18 cellular contexts compared by ENCODE assay signal in genomic region chrX:71537743-71538142, GRCh38. TPM values are rescaled to one million over a fixed set of nuclear protein-coding genes. Genes with fewer than 3 reads are reported as not detected.
A peak's percentile ranks its signal among the peaks of the same experiment; 100 is the strongest.
DNase-seq lines count a peak whose midpoint lies in the region; ATAC-seq, FAIRE-seq and TF ChIP-seq lines count a peak whose summit lies in the region.
"Had no signal": no experiment of that assay in that cellular context is flagged by ENCODE, and none has a peak within 500 bp of the region (broad histone marks: within the 10 kb centered on the region; RNA-seq: fewer than 3 reads in every experiment).

No MANE protein-coding gene starts in this region.

- peak overlapping the region; percentile 74 to 98 (median 97) for H3K4me3 Mint-ChIP-seq in T-cell

- no peak for DNase-seq in HepG2 (ENCODE audit: low spot score)
- DNase-seq in right lobe of liver, result no peak
- DNase-seq in T-cell, result no peak
- DNase-seq in coronary artery (ENCODE audit: low spot score), result no peak
- no peak for DNase-seq in sigmoid colon
- DNase-seq in stomach, result no peak
- no peak for DNase-seq in NCI-H1048 (lab: John Stamatoyannopoulos, UW)
- DNase-seq: effector CD4-positive, alpha-beta T cell; H7; heart right ventricle; kidney; mesendoderm; NCI-H2029 treated with DMSO at 0.1 percent for 48 hours; NCI-H510A treated with DMSO at 0.1 percent for 48 hours; stimulated activated CD4-positive, alpha-beta T cell treated with anti-CD3 and anti-CD28 coated beads, Interleukin-15, amount 100 ng/mL, for 24 hours had no signal

- H3K9me3 Mint-ChIP-seq in T-cell, result no peaks in the 10 kb centered on the region

- no peak overlapping the region for H3K4me3 ChIP-seq in HepG2 (replicated peaks in 1 of 3; ENCODE audit: insufficient read depth in 1 of 3, low read depth in 2 of 3, low read length in 3 of 3)
- no peak overlapping the region for H3K4me3 ChIP-seq in right lobe of liver
- H3K4me3 ChIP-seq in coronary artery, result peak overlapping the region; percentile 20
- no peak overlapping the region for H3K4me3 ChIP-seq in sigmoid colon
- H3K4me3 ChIP-seq in stomach, result peak overlapping the region in 2 of 4 donors; percentile 13 to 16
- H3K4me3 ChIP-seq: cardiac muscle cell had no signal

- POLR2A ChIA-PET in HepG2 (lab: Yijun Ruan, JAX), result no interaction called here
- POLR2A ChIA-PET in T-cell (lab: Charles Lee), result interaction anchor here in 1 of 2 donors (0.7 kb wide), 1 partner anchor 17 kb away, joined by 3 read pairs; no protein-coding TSS in a partner anchor

- peak overlapping the region; percentile 5 to 49 for H3K27ac Mint-ChIP-seq in T-cell

- H3K27ac ChIP-seq in HepG2 (ENCODE audit: extremely low read length, insufficient read depth, low read length) (no peak overlapping the region), right lobe of liver (no peak overlapping the region), coronary artery (no peak overlapping the region), sigmoid colon (no peak overlapping the region), stomach (no peak overlapping the region)
- H3K27ac ChIP-seq: cardiac muscle cell had no signal

- H3K36me3 ChIP-seq in HepG2 (replicated peaks in 1 of 2; ENCODE audit: control insufficient read depth in 1 of 2, insufficient read depth in 2 of 2, low read length in 2 of 2), result peaks cover 1 to 12% of the 10 kb centered on the region in 2 experiments
- H3K36me3 ChIP-seq in right lobe of liver, result no peaks in the 10 kb centered on the region
- H3K36me3 ChIP-seq in sigmoid colon, result peaks cover 0 to 5% (median 0%) of the 10 kb centered on the region in 4 donors
- H3K36me3 ChIP-seq in stomach, result peaks cover 0 to 7% (median 3%) of the 10 kb centered on the region in 4 donors

- no peak for TF ChIP-seq RAD21 in HepG2 (CRISPR knock-in tag; IDR thresholded peaks at IDR 0.05)

- H3K27me3 ChIP-seq in HepG2 (ENCODE audit: control insufficient read depth in 1 of 2, insufficient read depth in 2 of 2, low read length in 2 of 2) (no peaks in the 10 kb centered on the region; a peak in 1 of 5 replicates), right lobe of liver (no peaks in the 10 kb centered on the region), sigmoid colon (no peaks in the 10 kb centered on the region), stomach (peaks cover 0 to 4% (median 0%) of the 10 kb centered on the region in 3 donors)
- H3K27me3 ChIP-seq: cardiac muscle cell had no signal

- no peaks in the 10 kb centered on the region for H3K9me3 ChIP-seq in HepG2 (ENCODE audit: low read length)
- H3K9me3 ChIP-seq in right lobe of liver, result no peaks in the 10 kb centered on the region
- H3K9me3 ChIP-seq in sigmoid colon, result no peaks in the 10 kb centered on the region
- H3K9me3 ChIP-seq in stomach, result peaks cover 0 to 15% (median 5%) of the 10 kb centered on the region in 4 donors

- H3K36me3 Mint-ChIP-seq in T-cell, result peaks cover 42% of the 10 kb centered on the region

- peaks cover 41 to 49% (median 47%) of the 10 kb centered on the region in 3 donors for H3K4me1 Mint-ChIP-seq in T-cell

- no peak for FAIRE-seq in HepG2 (lab: Jason Lieb, UNC)
- FAIRE-seq: HTR-8/SVneo, kidney had no signal

- CTCF ChIA-PET in HepG2 (lab: Yijun Ruan, JAX; ENCODE audit: low intra/inter-chr PET ratio, low total read pairs), result no interaction called here
- CTCF ChIA-PET in T-cell (lab: Charles Lee), result interaction anchor here in 1 of 2 donors (0.6 to 0.7 kb wide), 2 partner anchors 15 to 19 kb away, joined by 3 to 5 read pairs; no protein-coding TSS in a partner anchor

- H4K20me1 ChIP-seq in HepG2 (ENCODE audit: insufficient read depth, low read length), result peaks cover 78% of the 10 kb centered on the region

- TF ChIP-seq POLR2A in HepG2 (IDR thresholded peaks at IDR 0.05; ENCODE audit: insufficient read depth in 1 of 2, low read depth in 2 of 2, low read length in 2 of 2) (no peak), right lobe of liver (IDR thresholded peaks at IDR 0.05) (no peak), sigmoid colon (IDR thresholded peaks at IDR 0.05) (no peak), stomach (IDR thresholded peaks at IDR 0.05) (no peak)

- ATAC-seq in HepG2, result no peak
- ATAC-seq in right lobe of liver, result no peak
- ATAC-seq in T-cell (replicated peaks in 1 of 4), result no peak
- no peak for ATAC-seq in HG03025 (IDR thresholded peaks at IDR 0.05; ENCODE audit: low FRiP score, unreplicated experiment)
- ATAC-seq: heart right ventricle had no signal

- no peak overlapping the region for H2AFZ ChIP-seq in HepG2 (ENCODE audit: low read length)

- TF ChIP-seq CTCF in HepG2 (CRISPR knock-in tag; IDR thresholded peaks at IDR 0.05) (no peak), right lobe of liver (IDR thresholded peaks at IDR 0.05) (no peak), coronary artery (IDR thresholded peaks at IDR 0.05) (no peak), sigmoid colon (IDR thresholded peaks at IDR 0.05) (no peak), stomach (IDR thresholded peaks at IDR 0.05) (no peak)

- TF ChIP-seq EP300 in HepG2 (IDR thresholded peaks at IDR 0.05; ENCODE audit: low read depth in 2 of 2, low read length in 2 of 2) (no peak), HepG2 (CRISPR knock-in tag; IDR thresholded peaks at IDR 0.05; ENCODE audit: borderline replicate concordance) (no peak), sigmoid colon (IDR thresholded peaks at IDR 0.05) (no peak), stomach (IDR thresholded peaks at IDR 0.05) (no peak)

- H3K27me3 Mint-ChIP-seq in T-cell, result peaks cover 0 to 7% of the 10 kb centered on the region in 2 donors

- intact Hi-C loops in HepG2 (cut with micrococcal nuclease; ENCODE audit: unreplicated experiment) (no loop called here), right lobe of liver (cut with DNase I) (no loop called here), sigmoid colon (cut with DNase I) (loop anchor here (10.0 kb wide), 1 partner anchor 173 kb away; the partner anchor contains the start of gene TAF1), stomach (cut with DNase I; ENCODE audit: low total_unique reads) (no loop called here)

- 0 out of 2 replicates have a peak overlapping the region, but pooled peaks have one; percentile 27 for H3K4me2 ChIP-seq in HepG2 (ENCODE audit: low read depth, low read length)

- no TSS peak for BruUV-seq in HepG2 (replicated peaks; lab: Mats Ljungman, UMichigan)

- WGBS in HepG2 (ENCODE audit: low lambda C conversion rate), result 94% methylated on average over 9 of the region's 9 CpGs
- 65% methylated on average over 9 of the region's 9 CpGs for WGBS in right lobe of liver (ENCODE audit: insufficient coverage, low coverage, low lambda C conversion rate, missing lambda C conversion rate)
- WGBS in sigmoid colon, 2 donors, result 73 to 80% methylated on average over 9 of the region's 9 CpGs
- WGBS in stomach, 5 donors, result 61 to 78% (median 68%) methylated on average over 9 of the region's 9 CpGs

- H3K9ac ChIP-seq in HepG2 (ENCODE audit: insufficient read depth, low read depth, low read length), result no peak overlapping the region

- in situ Hi-C loops in HepG2 (cut with HindIII; ENCODE audit: extremely low pct_ligation_motif_present, low pct_unique_long_range_greater_than_20kb), result no loop called here

- peaks cover 91% of the 10 kb centered on the region for H3K79me2 ChIP-seq in HepG2 (ENCODE audit: insufficient read depth, low read length)

- peaks cover 49% of the 10 kb centered on the region for H3K4me1 ChIP-seq in HepG2 (ENCODE audit: insufficient read depth, low read length)
- H3K4me1 ChIP-seq in right lobe of liver, result peaks cover 0 to 26% (median 2%) of the 10 kb centered on the region in 4 donors
- H3K4me1 ChIP-seq in sigmoid colon, result peaks cover 2 to 54% (median 27%) of the 10 kb centered on the region in 4 donors
- peaks cover 0 to 75% (median 38%) of the 10 kb centered on the region in 4 donors for H3K4me1 ChIP-seq in stomach

RNA-seq across cellular contexts. Expression of gene OGT, which starts 4.8 kb away (rescaled TPM):
- total RNA-seq in HepG2 (2016; rRNA removed; fragmentation: Illumina TruSeq; extraction: Trizol) (52.5 and 71.7 TPM in 2 replicates), right lobe of liver (10 to 100 TPM; 35.5 to 67.0 (median 44.5) TPM), T-cell (100 to 1,000 TPM; 438 to 548 (median 460) TPM), sigmoid colon (100 to 1,000 TPM; 104 to 201 (median 122) TPM), stomach (100 to 1,000 TPM in 4 of 5 donors, 10 to 100 TPM in 1; 53.9 to 303 (median 230) TPM)
- 4.9 and 5.6 TPM in 2 replicates for total RNA-seq in HepG2 (2016; cell fraction: cytosol; rRNA removed; fragmentation: Illumina TruSeq; extraction: Trizol; ENCODE audit: low read depth)
- total RNA-seq in HepG2 (2016; cell fraction: insoluble cytoplasmic fraction; rRNA removed; fragmentation: Illumina TruSeq; extraction: Trizol), result 52.7 and 70.9 TPM in 2 replicates
- total RNA-seq in HepG2 (2016; cell fraction: membrane; rRNA removed; fragmentation: Illumina TruSeq; extraction: Trizol), result 11.5 and 13.1 TPM in 2 replicates
- total RNA-seq in HepG2 (2016; cell fraction: nucleus; rRNA removed; fragmentation: Illumina TruSeq; extraction: Trizol), result 170 and 179 TPM in 2 replicates
- polyA plus RNA-seq in HepG2 (2011; rRNA removed) (463 and 485 TPM in 2 replicates), sigmoid colon (10 to 100 TPM in 1 of 3 donors, 1 to 10 TPM in 2; 7.8 to 52.5 (median 8.6) TPM), stomach (10 to 100 TPM in 2 of 3 donors, 1 to 10 TPM in 1; 9.6 to 63.9 (median 10.5) TPM)
- polyA plus RNA-seq in HepG2 (2011; cell fraction: cytosol; rRNA removed), result 37.5 and 43.0 TPM in 2 replicates
- 2,493 and 2,606 TPM in 2 replicates for polyA plus RNA-seq in HepG2 (2011; cell fraction: nucleus; rRNA removed)
- polyA plus RNA-seq in HepG2 (2012), result 113 and 128 TPM in 2 replicates
- polyA plus RNA-seq in HepG2 (2016; cell fraction: cytosol; fragmentation: Illumina TruSeq; extraction: Trizol; ENCODE audit: low read depth), result 0.86 and 0.88 TPM in 2 replicates
- polyA plus RNA-seq in HepG2 (2016; cell fraction: insoluble cytoplasmic fraction; fragmentation: Illumina TruSeq; extraction: Trizol; ENCODE audit: low read depth), result 22.9 and 23.0 TPM in 2 replicates
- polyA plus RNA-seq in HepG2 (2016; cell fraction: membrane; fragmentation: Illumina TruSeq; extraction: Trizol; ENCODE audit: low read depth), result 3.1 and 3.9 TPM in 2 replicates
- 356 and 366 TPM in 2 replicates for polyA plus RNA-seq in HepG2 (2016; cell fraction: nucleus; fragmentation: Illumina TruSeq; extraction: Trizol; ENCODE audit: insufficient read depth, low read depth)
- 281 and 760 TPM in 2 replicates for polyA minus RNA-seq in HepG2 (2011; rRNA and poly(A)+ RNA removed; ENCODE audit: low replicate concordance)
- 35.7 and 38.7 TPM in 2 replicates for polyA minus RNA-seq in HepG2 (2011; cell fraction: cytosol; rRNA and poly(A)+ RNA removed)
- 961 and 1,068 TPM in 2 replicates for polyA minus RNA-seq in HepG2 (2011; cell fraction: nucleus; rRNA and poly(A)+ RNA removed)

RNA-seq across cellular contexts. Expression of gene GCNA, which starts 40.5 kb away (rescaled TPM):
- 0.17 and 0.66 TPM in 2 replicates for total RNA-seq in HepG2 (2016; rRNA removed; fragmentation: Illumina TruSeq; extraction: Trizol)
- 0.35 and 0.51 TPM in 2 replicates for total RNA-seq in HepG2 (2016; cell fraction: cytosol; rRNA removed; fragmentation: Illumina TruSeq; extraction: Trizol; ENCODE audit: low read depth)
- 0.27 and 0.32 TPM in 2 replicates for total RNA-seq in HepG2 (2016; cell fraction: insoluble cytoplasmic fraction; rRNA removed; fragmentation: Illumina TruSeq; extraction: Trizol)
- 0.38 and 0.43 TPM in 2 replicates for total RNA-seq in HepG2 (2016; cell fraction: membrane; rRNA removed; fragmentation: Illumina TruSeq; extraction: Trizol)
- total RNA-seq in HepG2 (2016; cell fraction: nucleus; rRNA removed; fragmentation: Illumina TruSeq; extraction: Trizol), result 0.62 and 0.69 TPM in 2 replicates
- polyA plus RNA-seq in HepG2 (2011; rRNA removed), result 0.38 and 0.44 TPM in 2 replicates
- 0.09 and 0.12 TPM in 2 replicates for polyA plus RNA-seq in HepG2 (2011; cell fraction: cytosol; rRNA removed)
- 1.7 and 2.0 TPM in 2 replicates for polyA plus RNA-seq in HepG2 (2011; cell fraction: nucleus; rRNA removed)
- polyA plus RNA-seq in HepG2 (2012), result 0.27 and 0.55 TPM in 2 replicates
- polyA plus RNA-seq in HepG2 (2016; cell fraction: cytosol; fragmentation: Illumina TruSeq; extraction: Trizol; ENCODE audit: low read depth), result 0.05 and 0.11 TPM in 2 replicates
- 0.17 and 0.27 TPM in 2 replicates for polyA plus RNA-seq in HepG2 (2016; cell fraction: insoluble cytoplasmic fraction; fragmentation: Illumina TruSeq; extraction: Trizol; ENCODE audit: low read depth)
- polyA plus RNA-seq in HepG2 (2016; cell fraction: membrane; fragmentation: Illumina TruSeq; extraction: Trizol; ENCODE audit: low read depth), result 0.17 and 0.20 TPM in 2 replicates
- 1.8 and 2.4 TPM in 2 replicates for polyA plus RNA-seq in HepG2 (2016; cell fraction: nucleus; fragmentation: Illumina TruSeq; extraction: Trizol; ENCODE audit: insufficient read depth, low read depth)
- polyA minus RNA-seq in HepG2 (2011; rRNA and poly(A)+ RNA removed; ENCODE audit: low replicate concordance), result 0.48 and 0.96 TPM in 2 replicates
- not detected in 2 replicates for polyA minus RNA-seq in HepG2 (2011; cell fraction: cytosol; rRNA and poly(A)+ RNA removed)
- polyA minus RNA-seq in HepG2 (2011; cell fraction: nucleus; rRNA and poly(A)+ RNA removed), result 0.77 and 1.1 TPM in 2 replicates
- total RNA-seq in right lobe of liver, result 1 to 10 TPM in 3 of 6 experiments, under 1 TPM in 3; 0.37 to 1.7 (median 0.95) TPM
- 1 to 10 TPM; 5.2 to 8.6 (median 5.6) TPM for total RNA-seq in T-cell
- total RNA-seq in sigmoid colon, result 1 to 10 TPM; 1.4 to 5.0 (median 3.9) TPM
- polyA plus RNA-seq in sigmoid colon, result 1 to 10 TPM in 1 of 3 donors, under 1 TPM in 2; 0.60 to 1.5 (median 0.69) TPM
- total RNA-seq in stomach, result 10 to 100 TPM in 2 of 5 donors, 1 to 10 TPM in 3; 1.5 to 18.3 (median 4.1) TPM
- 1 to 10 TPM in 1 of 3 donors, under 1 TPM in 2; 0.46 to 1.7 (median 0.50) TPM for polyA plus RNA-seq in stomach
